ENCODE assay signal across 8 cellular contexts in the genomic region with DNA sequence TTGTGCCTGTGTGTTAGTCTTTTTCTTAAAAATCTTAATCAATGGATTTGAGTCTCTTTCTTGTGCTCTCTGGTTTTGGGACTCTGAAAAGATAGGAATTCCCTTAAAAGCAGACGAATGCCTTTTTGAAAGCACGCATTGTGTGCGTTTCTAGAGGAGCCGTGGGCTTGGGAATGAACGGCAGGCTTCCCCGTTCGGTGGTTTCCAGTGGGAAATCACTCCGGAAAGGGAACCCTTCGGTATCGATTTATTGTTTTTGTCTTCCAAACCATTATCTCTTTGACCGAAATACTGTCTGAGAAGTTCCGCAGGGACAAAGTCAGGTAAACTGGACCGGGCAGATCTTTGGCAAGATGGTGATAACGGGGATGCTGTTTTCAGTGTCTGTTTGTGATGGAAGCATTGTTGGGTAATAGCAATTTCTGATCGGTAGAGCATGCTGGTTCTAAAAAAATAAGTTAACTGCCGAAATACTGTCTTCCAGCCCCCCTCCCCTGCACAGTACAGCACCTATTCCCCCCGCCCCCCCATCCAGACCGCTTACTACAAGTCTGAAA. TPM values are rescaled to one million over a fixed set of nuclear protein-coding genes. Genes with fewer than 3 reads are reported as not detected.
DNase-seq lines count a peak whose midpoint lies in the region; ATAC-seq lines count a peak whose summit lies in the region.

No MANE protein-coding gene starts in this region.

- H3K4me3 ChIP-seq in iPS-20b (ENCODE audit: low read length) (peak overlapping the region; percentile 93), stomach smooth muscle (ENCODE audit: low read length in 2 of 2) (peak overlapping the region; percentile 89 to 91)

- H3K27ac ChIP-seq in iPS-20b (ENCODE audit: low read length) (no peak overlapping the region), stomach smooth muscle (ENCODE audit: low read length) (peak overlapping the region; percentile 91)

- H3K36me3 Mint-ChIP-seq in activated naive CD4-positive, alpha-beta T cell treated with anti-CD3 and anti-CD28 coated beads, Interleukin-2, amount 50 U/mL, for 24 hours: no peaks in the 10 kb centered on the region
- H3K36me3 Mint-ChIP-seq in activated CD8-positive, alpha-beta T cell treated with anti-CD3 and anti-CD28 coated beads, Interleukin-2, amount 10 ng/mL, durations not matched to agents 7 days and 5 days (ENCODE audit: low read depth): peaks cover 2% of the 10 kb centered on the region

- POLR2A ChIA-PET in activated CD8-positive, alpha-beta T cell treated with anti-CD3 and anti-CD28 coated beads, Interleukin-2, amount 10 ng/mL, durations not matched to agents 7 days and 5 days (lab: Charles Lee): no interaction called here

- H3K9ac ChIP-seq in iPS-20b (ENCODE audit: low read depth, low read length) (peak overlapping the region; percentile 81), stomach smooth muscle (ENCODE audit: low read length in 2 of 2) (peak overlapping the region; percentile 87 to 93)

- H3K36me3 ChIP-seq in iPS-20b (ENCODE audit: insufficient read depth, low read depth, low read length): no peaks in the 10 kb centered on the region
- H3K36me3 ChIP-seq in stomach smooth muscle (ENCODE audit: control insufficient read depth in 2 of 2, insufficient read depth in 2 of 2, low read length in 2 of 2): no peaks in the 10 kb centered on the region

- H3K27me3 ChIP-seq in iPS-20b (ENCODE audit: insufficient read depth, low read length) (peaks cover 16% of the 10 kb centered on the region), stomach smooth muscle (ENCODE audit: control insufficient read depth in 1 of 2, insufficient read depth in 2 of 2, low read length in 2 of 2) (no peaks in the 10 kb centered on the region)

- H3K4me1 ChIP-seq in iPS-20b (ENCODE audit: insufficient read depth, low read length): peaks cover 22% of the 10 kb centered on the region
- H3K4me1 ChIP-seq in stomach smooth muscle (ENCODE audit: control insufficient read depth, insufficient read depth, low read length): peaks cover 27% of the 10 kb centered on the region

- peaks cover 25% of the 10 kb centered on the region for H3K27me3 Mint-ChIP-seq in activated naive CD4-positive, alpha-beta T cell treated with anti-CD3 and anti-CD28 coated beads, Interleukin-2, amount 50 U/mL, for 24 hours
- H3K27me3 Mint-ChIP-seq in activated CD8-positive, alpha-beta T cell treated with anti-CD3 and anti-CD28 coated beads, Interleukin-2, amount 10 ng/mL, durations not matched to agents 7 days and 5 days (ENCODE audit: low read depth): peaks cover 24% of the 10 kb centered on the region

- no peaks in the 10 kb centered on the region for H3K9me3 Mint-ChIP-seq in activated naive CD4-positive, alpha-beta T cell treated with anti-CD3 and anti-CD28 coated beads, Interleukin-2, amount 50 U/mL, for 24 hours
- H3K9me3 Mint-ChIP-seq in activated CD8-positive, alpha-beta T cell treated with anti-CD3 and anti-CD28 coated beads, Interleukin-2, amount 10 ng/mL, durations not matched to agents 7 days and 5 days (ENCODE audit: insufficient read depth): no peaks in the 10 kb centered on the region

- peak overlapping the region; percentile 79 for H3K4me3 Mint-ChIP-seq in activated naive CD4-positive, alpha-beta T cell treated with anti-CD3 and anti-CD28 coated beads, Interleukin-2, amount 50 U/mL, for 24 hours
- H3K4me3 Mint-ChIP-seq in activated CD8-positive, alpha-beta T cell treated with anti-CD3 and anti-CD28 coated beads, Interleukin-2, amount 10 ng/mL, durations not matched to agents 7 days and 5 days: no peak overlapping the region

- peaks cover 3% of the 10 kb centered on the region for H3K4me1 Mint-ChIP-seq in activated naive CD4-positive, alpha-beta T cell treated with anti-CD3 and anti-CD28 coated beads, Interleukin-2, amount 50 U/mL, for 24 hours
- H3K4me1 Mint-ChIP-seq in activated CD8-positive, alpha-beta T cell treated with anti-CD3 and anti-CD28 coated beads, Interleukin-2, amount 10 ng/mL, durations not matched to agents 7 days and 5 days (ENCODE audit: low read depth): peaks cover 12% of the 10 kb centered on the region

- DNase-seq in activated naive CD4-positive, alpha-beta T cell (lab: John Stamatoyannopoulos, UW): no peak
- no peak for DNase-seq in activated CD8-positive, alpha-beta T cell treated with anti-CD3 and anti-CD28 coated beads, Interleukin-2, amount 10 ng/mL, durations not matched to agents 7 days and 5 days
- no peak for DNase-seq in SIG-M5 treated with dmso at 0.1 percent for 504 hours (lab: John Stamatoyannopoulos, UW; ENCODE audit: unreplicated experiment)
- DNase-seq in activated CD4-positive, alpha-beta T cell treated with anti-CD3 and anti-CD28 coated beads, Interleukin-2, amount 50 U/mL, for 48 hours: no peak

- H3K27ac Mint-ChIP-seq in activated naive CD4-positive, alpha-beta T cell treated with anti-CD3 and anti-CD28 coated beads, Interleukin-2, amount 50 U/mL, for 24 hours: no peak overlapping the region
- peak overlapping the region; percentile 69 for H3K27ac Mint-ChIP-seq in activated CD8-positive, alpha-beta T cell treated with anti-CD3 and anti-CD28 coated beads, Interleukin-2, amount 10 ng/mL, durations not matched to agents 7 days and 5 days

- CTCF ChIA-PET in activated CD8-positive, alpha-beta T cell treated with anti-CD3 and anti-CD28 coated beads, Interleukin-2, amount 10 ng/mL, durations not matched to agents 7 days and 5 days (lab: Charles Lee): interaction anchor here (0.6 to 1.0 kb wide), 2 partner anchors 532 to 1019 kb away, joined by 3 read pairs; no protein-coding TSS in a partner anchor

- H3K9me3 ChIP-seq in iPS-20b (ENCODE audit: insufficient read depth, low read depth, low read length) (no peaks in the 10 kb centered on the region), stomach smooth muscle (ENCODE audit: control insufficient read depth in 2 of 2, low read length in 2 of 2) (no peaks in the 10 kb centered on the region)

- ATAC-seq in activated CD8-positive, alpha-beta T cell treated with anti-CD3 and anti-CD28 coated beads, Interleukin-2, amount 10 ng/mL, durations not matched to agents 7 days and 5 days: no peak
- no peak for ATAC-seq in HG02885 (IDR thresholded peaks at IDR 0.05; ENCODE audit: poor library complexity, unreplicated experiment)

RNA-seq across cellular contexts. Expression of gene SETBP1, which starts 0.4 kb away (rescaled TPM):
- total RNA-seq in activated CD8-positive, alpha-beta T cell treated with anti-CD3 and anti-CD28 coated beads, Interleukin-2, amount 10 ng/mL, durations not matched to agents 7 days and 5 days: 1 to 10 TPM; 7.0 to 8.4 TPM
